In genomic region chr2:79105259-79105658, GRCh38 we compare ENCODE assay signal across 28 cellular contexts. TPM values are rescaled to one million over a fixed set of nuclear protein-coding genes. Genes with fewer than 3 reads are reported as not detected.
"Had no signal": no experiment of that assay in that cellular context is flagged by ENCODE, and none has a peak within 500 bp of the region (broad histone marks: within the 10 kb centered on the region; RNA-seq: fewer than 3 reads in every experiment).

No MANE protein-coding gene starts in this region.

- H3K27ac Mint-ChIP-seq: naive thymus-derived CD4-positive, alpha-beta T cell; nephron progenitor cell; stimulated activated naive CD8-positive, alpha-beta T cell treated with anti-CD3 and anti-CD28 coated beads, Interleukin-15, amount 100 ng/mL, for 72 hours had no signal

- H3K4me1 Mint-ChIP-seq: naive thymus-derived CD4-positive, alpha-beta T cell; nephron progenitor cell; stimulated activated naive CD8-positive, alpha-beta T cell treated with anti-CD3 and anti-CD28 coated beads, Interleukin-15, amount 100 ng/mL, for 72 hours had no signal

- H3K36me3 ChIP-seq: esophagus squamous epithelium, heart right ventricle, lower lobe of right lung, prostate gland, right atrium auricular region, suprapubic skin, thyroid gland had no signal

- H3K4me1 ChIP-seq: esophagus squamous epithelium, heart right ventricle, lower lobe of right lung, prostate gland, right atrium auricular region, suprapubic skin, thyroid gland had no signal

- DNase-seq: dorsolateral prefrontal cortex; effector CD4-positive, alpha-beta T cell; erythroblast; esophagus squamous epithelium; foreskin melanocyte; glutamatergic neuron; heart right ventricle; hippocampal formation; left ventricle myocardium superior; lower lobe of right lung; naive thymus-derived CD4-positive, alpha-beta T cell; nephron progenitor cell; nucleus accumbens; stimulated activated CD4-positive, alpha-beta T cell treated with anti-CD3 and anti-CD28 coated beads, Interleukin-12 subunit alpha, Interleukin-12 subunit beta, amount 100 ng/mL, for 4 hours; stimulated activated CD4-positive, alpha-beta T cell treated with anti-CD3 and anti-CD28 coated beads, Interleukin-1b, Interleukin-23, amount 100 ng/mL, for 48 hours; stimulated activated CD4-positive, alpha-beta T cell treated with anti-CD3 and anti-CD28 coated beads, Interleukin-4, amount 100 ng/mL, for 1 hour; stimulated activated CD8-positive, alpha-beta memory T cell treated with anti-CD3 and anti-CD28 coated beads, Interleukin-4, amount 100 ng/mL, for 48 hours; stimulated activated naive CD4-positive, alpha-beta T cell; stimulated activated naive CD8-positive, alpha-beta T cell treated with anti-CD3 and anti-CD28 coated beads, Interleukin-15, amount 100 ng/mL, for 72 hours; thyroid gland; trophoblast cell had no signal

- H3K27ac ChIP-seq: esophagus squamous epithelium, heart right ventricle, lower lobe of right lung, prostate gland, right atrium auricular region, suprapubic skin, thyroid gland had no signal

- H3K4me3 ChIP-seq: dorsolateral prefrontal cortex, esophagus squamous epithelium, heart right ventricle, lower lobe of right lung, prostate gland, right atrium auricular region, smooth muscle cell, suprapubic skin, thyroid gland had no signal

- H3K9me3 ChIP-seq: lower lobe of right lung, prostate gland, thyroid gland had no signal

- H3K4me3 Mint-ChIP-seq: naive thymus-derived CD4-positive, alpha-beta T cell; nephron progenitor cell; stimulated activated naive CD8-positive, alpha-beta T cell treated with anti-CD3 and anti-CD28 coated beads, Interleukin-15, amount 100 ng/mL, for 72 hours had no signal

- ATAC-seq: left ventricle myocardium superior; lower lobe of right lung; naive thymus-derived CD4-positive, alpha-beta T cell; sciatic nerve; stimulated activated naive CD8-positive, alpha-beta T cell treated with anti-CD3 and anti-CD28 coated beads, Interleukin-15, amount 100 ng/mL, for 72 hours had no signal

- H3K27me3 ChIP-seq: dorsolateral prefrontal cortex, esophagus squamous epithelium, heart right ventricle, right atrium auricular region, suprapubic skin, thyroid gland had no signal

- H3K27me3 Mint-ChIP-seq: naive thymus-derived CD4-positive, alpha-beta T cell; stimulated activated naive CD8-positive, alpha-beta T cell treated with anti-CD3 and anti-CD28 coated beads, Interleukin-15, amount 100 ng/mL, for 72 hours had no signal

RNA-seq across cellular contexts. Expression of gene REG1A, which starts 15.0 kb away (rescaled TPM):
- total RNA-seq: esophagus squamous epithelium; left ventricle myocardium superior; lower lobe of right lung; naive thymus-derived CD4-positive, alpha-beta T cell; osteocyte; prostate gland; right atrium auricular region; smooth muscle cell; thyroid gland had no signal

RNA-seq across cellular contexts. Expression of gene REG1B, which starts 17.5 kb away (rescaled TPM):
- total RNA-seq: cerebellum; dorsolateral prefrontal cortex; esophagus squamous epithelium; left ventricle myocardium superior; lower lobe of right lung; naive thymus-derived CD4-positive, alpha-beta T cell; osteocyte; prostate gland; right atrium auricular region; smooth muscle cell; suprapubic skin; thyroid gland had no signal

RNA-seq across cellular contexts. Expression of gene REG3A, which starts 54.3 kb away (rescaled TPM):
- total RNA-seq: dorsolateral prefrontal cortex; esophagus squamous epithelium; heart right ventricle; left ventricle myocardium superior; lower lobe of right lung; naive thymus-derived CD4-positive, alpha-beta T cell; osteocyte; prostate gland; right atrium auricular region; smooth muscle cell; thyroid gland had no signal
